Comparison of ENCODE assay signal across 8 cellular contexts in the genomic region with DNA sequence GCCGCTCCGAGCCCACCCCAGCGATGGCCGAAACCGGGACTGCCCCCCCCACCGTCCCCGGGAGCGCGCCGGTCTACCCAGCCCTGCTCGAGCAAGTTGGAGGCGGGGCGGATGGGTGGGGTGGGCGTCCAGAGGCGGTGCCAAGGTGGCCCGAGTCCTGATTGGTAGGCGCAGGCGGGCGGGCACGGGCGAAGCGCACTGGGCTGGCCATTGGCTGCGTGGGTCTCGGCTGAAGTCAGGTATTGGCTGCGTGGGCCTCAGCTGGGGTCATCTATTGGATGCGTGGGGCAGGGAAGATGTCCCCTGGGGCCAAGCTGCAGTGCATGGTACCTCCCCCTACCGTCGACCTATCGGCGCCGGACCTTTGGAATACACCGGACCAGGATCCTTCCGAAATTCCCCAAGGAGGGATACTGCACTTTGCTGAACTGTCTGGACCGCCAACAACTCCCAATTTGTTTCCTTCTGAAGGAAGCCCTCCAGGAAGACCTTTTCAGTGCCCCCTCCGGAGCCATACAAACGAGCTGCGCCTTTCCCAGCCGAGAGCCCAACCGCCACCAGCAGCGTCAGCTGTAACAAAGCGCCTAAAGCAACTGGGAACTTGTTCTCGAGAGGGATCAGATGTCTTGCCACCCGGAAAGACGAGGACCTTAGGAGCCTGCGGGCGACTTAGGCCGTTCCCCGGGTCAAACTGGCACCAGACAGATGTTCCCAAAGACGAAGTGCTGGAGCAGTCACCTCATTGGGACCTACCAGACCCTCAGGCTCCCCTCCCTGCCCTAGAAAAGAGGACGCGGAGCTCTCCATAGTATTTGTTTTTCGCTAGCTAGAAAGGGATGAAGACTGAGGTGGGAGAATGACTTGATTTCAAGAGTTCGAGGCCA. TPM values are rescaled to one million over a fixed set of nuclear protein-coding genes. Genes with fewer than 3 reads are reported as not detected.
A peak's percentile ranks its signal among the peaks of the same experiment; 100 is the strongest.
DNase-seq lines count a peak whose midpoint lies in the region; ATAC-seq, FAIRE-seq and TF ChIP-seq lines count a peak whose summit lies in the region.

HOMEZ (minus strand) TSS at position 113 of the 884 bp plus-strand sequence. CDS start 180 bp downstream, outside the sequence.

- DNase-seq in AG04449 (ENCODE audit: low read depth, low spot score) (peak; percentile 81), NCI-H2227 (lab: John Stamatoyannopoulos, UW; ENCODE audit: unreplicated experiment) (peak; percentile 97), WERI-Rb-1 (peak; percentile 99), bronchial epithelial cell (ENCODE audit: low read depth) (peak; percentile 94), immature natural killer cell (peak; percentile 95 to 96 (median 96)), spleen (peak; percentile 98)

- H3K27me3 ChIP-seq in WERI-Rb-1 (ENCODE audit: insufficient read depth, low read depth, severe bottlenecking), result no peaks in the 10 kb centered on the region
- H3K27me3 ChIP-seq in bronchial epithelial cell (ENCODE audit: control insufficient read depth, insufficient read depth, low read length), result no peaks in the 10 kb centered on the region
- no peaks in the 10 kb centered on the region for H3K27me3 ChIP-seq in spleen (replicated peaks in 1 of 7)

- H3K4me3 ChIP-seq in AG04449 (ENCODE audit: low read depth, low read length) (peak within 1 kb of the TSS; percentile 83), WERI-Rb-1 (ENCODE audit: low read depth, low read length) (peak within 1 kb of the TSS; percentile 72), bronchial epithelial cell (ENCODE audit: low read depth, low read length) (peak within 1 kb of the TSS; percentile 90), spleen (peak within 1 kb of the TSS; percentile 54 to 81 (median 74))

- WGBS in spleen, 5 donors, result 0 to 1% (median 1%) methylated on average over 40 to 53 of the region's 53 CpGs

- TF ChIP-seq CTCF in AG04449 (IDR thresholded peaks at IDR 0.05; ENCODE audit: insufficient read depth, low read length, missing control alignments) (peak; percentile 23), WERI-Rb-1 (IDR thresholded peaks at IDR 0.05; ENCODE audit: low read depth, low read length) (0 out of 2 replicates have a peak, but pooled peaks have one; percentile 2), bronchial epithelial cell (IDR thresholded peaks at IDR 0.05; ENCODE audit: insufficient read depth, low read length, severe bottlenecking) (no peak), spleen (IDR thresholded peaks at IDR 0.05 in 8 of 11, conservative IDR thresholded peaks at IDR 0.05 in 3 of 11) (peak in 6 of 11 experiments; percentile 24 to 41 (median 28))

- H3K36me3 ChIP-seq in WERI-Rb-1 (peaks cover 13% of the 10 kb centered on the region), bronchial epithelial cell (ENCODE audit: control insufficient read depth, insufficient read depth, low read length) (no peaks in the 10 kb centered on the region), spleen (peaks cover 0 to 3% (median 0%) of the 10 kb centered on the region in 6 donors)

- no peaks in the 10 kb centered on the region for H3K9me3 ChIP-seq in WERI-Rb-1 (ENCODE audit: severe bottlenecking)
- H3K9me3 ChIP-seq in spleen, result no peaks in the 10 kb centered on the region

- H3K4me1 Mint-ChIP-seq in immature natural killer cell, result peaks cover 21 to 28% of the 10 kb centered on the region in 2 donors

- H3K27ac ChIP-seq in WERI-Rb-1 (peak within 1 kb of the TSS; percentile 89), spleen (peak within 1 kb of the TSS; percentile 61 to 93 (median 90))

- peak within 1 kb of the TSS; percentile 88 to 99 (median 95) for H3K27ac Mint-ChIP-seq in immature natural killer cell

- peaks cover 0 to 8% (median 3%) of the 10 kb centered on the region in 3 donors for H3K27me3 Mint-ChIP-seq in immature natural killer cell (ENCODE audit: low read depth in 3 of 3)

- peak within 1 kb of the TSS; percentile 92 to 99 (median 96) for H3K4me3 Mint-ChIP-seq in immature natural killer cell

- CTCF ChIA-PET in AG04449 (lab: Yijun Ruan, JAX), result interaction anchor here (0.8 to 19.3 kb wide), 6 partner anchors 10 to 192 kb away, joined by 3 to 300 read pairs (median 4); partner anchors contain the start of genes BCL2L2 and PPP1R3E

- FAIRE-seq in bronchial epithelial cell (lab: Jason Lieb, UNC), result no peak

- H3K4me1 ChIP-seq in spleen, result peaks cover 12 to 45% (median 23%) of the 10 kb centered on the region in 6 donors

- no peaks in the 10 kb centered on the region for H3K36me3 Mint-ChIP-seq in immature natural killer cell

- intact Hi-C loops in spleen (cut with DNase I; ENCODE audit: low total_unique reads), result no loop called here

- TF ChIP-seq POLR2A in spleen (IDR thresholded peaks at IDR 0.05), result peak in 1 of 3 donors; percentile 9

- H3K9me3 Mint-ChIP-seq in immature natural killer cell, result no peaks in the 10 kb centered on the region

- ATAC-seq in GM18873 (IDR thresholded peaks at IDR 0.05; ENCODE audit: low FRiP score, unreplicated experiment) (peak; percentile 98), HG03139 (IDR thresholded peaks at IDR 0.05; ENCODE audit: unreplicated experiment) (peak; percentile 97)

- POLR2A ChIA-PET in AG04449 (lab: Yijun Ruan, JAX), result interaction anchor here (1.1 to 2.5 kb wide), 4 partner anchors 11 to 35 kb away, joined by 4 to 16 read pairs (median 6); partner anchors contain the start of genes BCL2L2, PABPN1 and PPP1R3E

RNA-seq across cellular contexts. Expression of gene HOMEZ, which starts in this region (rescaled TPM):
- 5.0 and 6.3 TPM in 2 replicates for total RNA-seq in bronchial epithelial cell
- polyA plus RNA-seq in immature natural killer cell, result 1 to 10 TPM; 1.2 to 4.9 (median 2.1) TPM
- 10 to 100 TPM in 2 of 7 donors, 1 to 10 TPM in 5; 7.3 to 13.0 (median 9.1) TPM for total RNA-seq in spleen
- 1 to 10 TPM; 3.1 to 5.4 (median 5.0) TPM for polyA plus RNA-seq in spleen

Comparison
In these comparisons a context has a peak if more than half of its experiments do, and no peak if none do; other contexts are left out.
1. Peak in every context shown above with its lines: DNase-seq, ATAC-seq, H3K4me3 ChIP-seq and H3K27ac ChIP-seq.